12 cellular contexts compared by ENCODE assay signal in the genomic region with DNA sequence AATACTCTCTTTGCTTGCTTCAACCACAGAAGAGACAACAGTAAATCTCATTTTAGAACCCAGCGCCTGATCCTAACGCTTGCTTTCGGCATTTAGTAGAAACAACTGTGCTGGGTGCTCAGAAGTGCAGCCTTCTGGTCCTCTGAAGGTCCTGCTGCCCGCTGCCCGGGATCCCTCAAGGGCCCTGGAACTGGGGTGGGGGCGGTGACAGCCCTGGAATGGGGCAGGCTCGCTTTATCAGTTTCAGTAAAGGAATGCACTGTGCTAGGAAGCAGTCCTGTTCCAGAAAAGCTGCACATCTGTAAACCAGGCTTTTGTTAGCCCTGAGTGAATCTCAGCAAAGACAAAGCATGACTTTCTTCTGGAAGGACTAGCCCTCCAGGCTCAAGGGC.
DNase-seq lines count a peak whose midpoint lies in the region; ATAC-seq and TF ChIP-seq lines count a peak whose summit lies in the region.
"Had no signal": no experiment of that assay in that cellular context is flagged by ENCODE, and none has a peak within 500 bp of the region (broad histone marks: within the 10 kb centered on the region; RNA-seq: fewer than 3 reads in every experiment).

No MANE protein-coding gene starts in this region.

- TF ChIP-seq POLR2A in esophagus muscularis mucosa (IDR thresholded peaks at IDR 0.05; ENCODE audit: low read depth) (no peak), testis (IDR thresholded peaks at IDR 0.05) (no peak)

- H3K4me3 ChIP-seq in NT2/D1 (ENCODE audit: insufficient read length, low read depth) (peak overlapping the region; percentile 60), esophagus muscularis mucosa (peak overlapping the region; percentile 35 to 45 (median 38)), testis (no peak overlapping the region), mucosa of descending colon (no peak overlapping the region)

- H3K27ac ChIP-seq in esophagus muscularis mucosa (replicated peaks in 1 of 4) (peak overlapping the region; percentile 66 to 75 (median 72)), testis (peak overlapping the region; percentile 41 to 77)
- H3K27ac ChIP-seq: foreskin keratinocyte, HL-60 had no signal

- peaks cover 45% of the 10 kb centered on the region for H3K36me3 ChIP-seq in NT2/D1 (ENCODE audit: insufficient read depth, insufficient read length, low read length)
- H3K36me3 ChIP-seq in esophagus muscularis mucosa, result peaks cover 0 to 4% (median 0%) of the 10 kb centered on the region in 4 donors
- H3K36me3 ChIP-seq in testis (ENCODE audit: low read depth, missing control alignments), result no peaks in the 10 kb centered on the region
- H3K36me3 ChIP-seq in mucosa of descending colon (ENCODE audit: low read depth), result no peaks in the 10 kb centered on the region

- TF ChIP-seq EP300 in esophagus muscularis mucosa (IDR thresholded peaks at IDR 0.05), result no peak

- no peak for ATAC-seq in HG03460 (IDR thresholded peaks at IDR 0.05; ENCODE audit: unreplicated experiment)
- ATAC-seq in mucosa of descending colon, result no peak
- no peak for ATAC-seq in HG03139 (IDR thresholded peaks at IDR 0.05; ENCODE audit: unreplicated experiment)
- no peak for ATAC-seq in HG02642 (IDR thresholded peaks at IDR 0.05; ENCODE audit: poor library complexity, unreplicated experiment)
- ATAC-seq: activated T-helper 17 cell treated with anti-CD3 and anti-CD28 coated beads, Interleukin-2, amount 50 U/mL, for 72 hours had no signal

- H3K27me3 ChIP-seq in NT2/D1 (ENCODE audit: insufficient read depth, insufficient read length) (no peaks in the 10 kb centered on the region), esophagus muscularis mucosa (no peaks in the 10 kb centered on the region), testis (no peaks in the 10 kb centered on the region)
- H3K27me3 ChIP-seq: foreskin keratinocyte had no signal

- no peak for TF ChIP-seq CTCF in esophagus muscularis mucosa (IDR thresholded peaks at IDR 0.05)
- no peak for TF ChIP-seq CTCF in testis (IDR thresholded peaks at IDR 0.05)
- TF ChIP-seq CTCF in mucosa of descending colon (IDR thresholded peaks at IDR 0.05), result no peak

- 78% methylated on average over 7 of the region's 7 CpGs for WGBS in esophagus muscularis mucosa
- 34 to 54% methylated on average over 4 to 7 of the region's 7 CpGs for WGBS in testis, 2 donors

- DNase-seq in NT2/D1 (ENCODE audit: low read depth, low spot score) (no peak), esophagus muscularis mucosa (ENCODE audit: extremely low spot score) (no peak), midbrain (lab: John Stamatoyannopoulos, UW) (peak; percentile 60), testis (peak; percentile 36), mucosa of descending colon (no peak)
- DNase-seq: GF-D8 had no signal

- H3K4me1 ChIP-seq in NT2/D1 (ENCODE audit: insufficient read depth, insufficient read length), result peaks cover 43% of the 10 kb centered on the region
- peaks cover 35 to 47% (median 46%) of the 10 kb centered on the region in 4 donors for H3K4me1 ChIP-seq in esophagus muscularis mucosa
- peaks cover 34% of the 10 kb centered on the region for H3K4me1 ChIP-seq in testis
- H3K4me1 ChIP-seq in mucosa of descending colon (ENCODE audit: low read depth), result peaks cover 24% of the 10 kb centered on the region

- intact Hi-C loops in esophagus muscularis mucosa (cut with DNase I) (no loop called here), testis (cut with DNase I; ENCODE audit: low total_unique reads) (no loop called here), mucosa of descending colon (cut with DNase I, micrococcal nuclease) (no loop called here)

- H3K9me3 ChIP-seq in NT2/D1 (ENCODE audit: insufficient read depth, low read length) (no peaks in the 10 kb centered on the region), esophagus muscularis mucosa (no peaks in the 10 kb centered on the region), testis (no peaks in the 10 kb centered on the region), mucosa of descending colon (no peaks in the 10 kb centered on the region)

- H3K9ac ChIP-seq in NT2/D1 (ENCODE audit: insufficient read length, low read depth), result peak overlapping the region; percentile 58

Comparison
In these comparisons a context has a peak if more than half of its experiments do, and no peak if none do; other contexts are left out.
1. DNase-seq: peak in midbrain (single experiment) and testis (single experiment); none in NT2/D1 (single experiment), esophagus muscularis mucosa (single experiment) and mucosa of descending colon (0 of 3).
2. H3K4me3 ChIP-seq: peak in NT2/D1 (single experiment) and esophagus muscularis mucosa (4 of 4); none in testis (0 of 2) and mucosa of descending colon (single experiment).